15 cellular contexts compared by ENCODE assay signal in genomic region chr12:11723993-11724392, GRCh38.
A peak's percentile ranks its signal among the peaks of the same experiment; 100 is the strongest.
DNase-seq lines count a peak whose midpoint lies in the region; ATAC-seq and TF ChIP-seq lines count a peak whose summit lies in the region.
"Had no signal": no experiment of that assay in that cellular context is flagged by ENCODE, and none has a peak within 500 bp of the region (broad histone marks: within the 10 kb centered on the region; RNA-seq: fewer than 3 reads in every experiment).

No MANE protein-coding gene starts in this region.

- H3K27me3 Mint-ChIP-seq in dendritic cell treated with granulocyte-macrophage colony-stimulating factor and Interleukin-4, amounts not matched to agents 40 ng/mL and 50 ng/mL, for 4 days: no peaks in the 10 kb centered on the region
- H3K27me3 Mint-ChIP-seq: CD4-positive, alpha-beta T cell had no signal

- peaks cover 76% of the 10 kb centered on the region for H3K4me1 Mint-ChIP-seq in dendritic cell treated with granulocyte-macrophage colony-stimulating factor and Interleukin-4, amounts not matched to agents 40 ng/mL and 50 ng/mL, for 4 days (ENCODE audit: low read depth)

- H3K36me3 Mint-ChIP-seq in dendritic cell treated with granulocyte-macrophage colony-stimulating factor and Interleukin-4, amounts not matched to agents 40 ng/mL and 50 ng/mL, for 4 days (ENCODE audit: low read depth): peaks cover 84% of the 10 kb centered on the region

- H3K36me3 ChIP-seq in psoas muscle (ENCODE audit: insufficient read depth in 1 of 2, low read depth in 1 of 2): no peaks in the 10 kb centered on the region
- no peaks in the 10 kb centered on the region for H3K36me3 ChIP-seq in colonic mucosa
- no peaks in the 10 kb centered on the region for H3K36me3 ChIP-seq in suprapubic skin

- H3K27me3 ChIP-seq in psoas muscle (ENCODE audit: insufficient read depth in 3 of 3, low read length in 2 of 3) (no peaks in the 10 kb centered on the region), colonic mucosa (no peaks in the 10 kb centered on the region), suprapubic skin (no peaks in the 10 kb centered on the region)

- H3K27ac Mint-ChIP-seq in dendritic cell treated with granulocyte-macrophage colony-stimulating factor and Interleukin-4, amounts not matched to agents 40 ng/mL and 50 ng/mL, for 4 days: peak overlapping the region; percentile 75
- H3K27ac Mint-ChIP-seq: CD4-positive, alpha-beta T cell; T-helper 2 cell treated with Interferon-gamma antibody and Interleukin-4, amounts not matched to agents 5 μg/mL and 100 μg/mL, for 36 hours had no signal

- intact Hi-C loops in dendritic cell treated with granulocyte-macrophage colony-stimulating factor and Interleukin-4, amounts not matched to agents 40 ng/mL and 50 ng/mL, for 4 days (cut with micrococcal nuclease): no loop called here
- intact Hi-C loops in psoas muscle (cut with DNase I) (no loop called here), colonic mucosa (cut with DNase I) (no loop called here)

- 30 to 53% (median 34%) methylated on average over 6 of the region's 6 CpGs for WGBS in psoas muscle, 3 donors
- 61% methylated on average over 6 of the region's 6 CpGs for WGBS in suprapubic skin

- TF ChIP-seq POLR2A in suprapubic skin (IDR thresholded peaks at IDR 0.05): no peak

- no peaks in the 10 kb centered on the region for H3K9me3 Mint-ChIP-seq in dendritic cell treated with granulocyte-macrophage colony-stimulating factor and Interleukin-4, amounts not matched to agents 40 ng/mL and 50 ng/mL, for 4 days
- H3K9me3 Mint-ChIP-seq: CD4-positive, alpha-beta T cell; T-helper 2 cell treated with Interferon-gamma antibody and Interleukin-4, amounts not matched to agents 5 μg/mL and 100 μg/mL, for 36 hours had no signal

- TF ChIP-seq CTCF in psoas muscle (IDR thresholded peaks at IDR 0.05) (no peak), colonic mucosa (IDR thresholded peaks at IDR 0.05) (no peak), suprapubic skin (IDR thresholded peaks at IDR 0.05) (no peak)

- H3K4me1 ChIP-seq in psoas muscle (peaks cover 42% of the 10 kb centered on the region), colonic mucosa (no peaks in the 10 kb centered on the region), suprapubic skin (peaks cover 47% of the 10 kb centered on the region)

- H3K4me3 ChIP-seq in psoas muscle (peak overlapping the region; percentile 29), colonic mucosa (no peak overlapping the region), suprapubic skin (no peak overlapping the region)

- H3K9ac ChIP-seq in colonic mucosa (ENCODE audit: low read depth in 2 of 2, low read length in 2 of 2): peak overlapping the region in 1 of 2 donors; percentile 6

- DNase-seq in DMS79 treated with DMSO at 0.1 percent for 48 hours (lab: John Stamatoyannopoulos, UW): peak; percentile 94
- DNase-seq in NCI-H2107 treated with DMSO at 0.1 percent for 48 hours (lab: John Stamatoyannopoulos, UW; ENCODE audit: unreplicated experiment): peak; percentile 97
- DNase-seq in psoas muscle: peak; percentile 27 to 58
- no peak for DNase-seq in effector CD8-positive, alpha-beta T cell (lab: John Stamatoyannopoulos, UW)
- DNase-seq in colonic mucosa: no peak
- DNase-seq in stimulated activated CD4-positive, alpha-beta T cell treated with anti-CD3 and anti-CD28 coated beads, Interleukin-15, amount 100 ng/mL, for 24 hours: no peak
- DNase-seq in suprapubic skin (ENCODE audit: low spot score in 2 of 2): no peak
- DNase-seq: activated CD8-positive, alpha-beta memory T cell treated with anti-CD3 and anti-CD28 coated beads, Interleukin-2, amount 50 U/mL, for 4 hours; anterior cingulate cortex; CD4-positive, alpha-beta T cell; kidney glomerular epithelial cell; NCI-H82; occipital lobe had no signal

- peak overlapping the region; percentile 46 for H3K4me3 Mint-ChIP-seq in dendritic cell treated with granulocyte-macrophage colony-stimulating factor and Interleukin-4, amounts not matched to agents 40 ng/mL and 50 ng/mL, for 4 days
- H3K4me3 Mint-ChIP-seq: CD4-positive, alpha-beta T cell; T-helper 2 cell treated with Interferon-gamma antibody and Interleukin-4, amounts not matched to agents 5 μg/mL and 100 μg/mL, for 36 hours had no signal

- peak; percentile 85 to 93 (median 92) for ATAC-seq in psoas muscle

- H3K9me3 ChIP-seq in psoas muscle (no peaks in the 10 kb centered on the region), colonic mucosa (no peaks in the 10 kb centered on the region), suprapubic skin (no peaks in the 10 kb centered on the region)

- no peak for TF ChIP-seq EP300 in suprapubic skin (IDR thresholded peaks at IDR 0.05)

- H3K27ac ChIP-seq in psoas muscle (peak overlapping the region; percentile 75), colonic mucosa (no peak overlapping the region), suprapubic skin (no peak overlapping the region)

Comparison
In these comparisons a context has a peak if more than half of its experiments do, and no peak if none do; other contexts are left out.
1. DNase-seq: peak in DMS79 treated with DMSO at 0.1 percent for 48 hours (single experiment), NCI-H2107 treated with DMSO at 0.1 percent for 48 hours (single experiment) and psoas muscle (2 of 2); none in effector CD8-positive, alpha-beta T cell (single experiment), colonic mucosa (single experiment), stimulated activated CD4-positive, alpha-beta T cell treated with anti-CD3 and anti-CD28 coated beads, Interleukin-15, amount 100 ng/mL, for 24 hours (single experiment) and suprapubic skin (0 of 2).